22 cellular contexts compared by ENCODE assay signal in genomic region chr10:26043469-26043868, GRCh38.
"Had no signal": no experiment of that assay in that cellular context is flagged by ENCODE, and none has a peak within 500 bp of the region (broad histone marks: within the 10 kb centered on the region; RNA-seq: fewer than 3 reads in every experiment).

No MANE protein-coding gene starts in this region.

- DNase-seq: activated B cell treated with CpG ODN at 0.5 μM for 24 hours; activated CD4-positive, alpha-beta T cell treated with anti-CD3 and anti-CD28 coated beads for 1 hour; activated CD4-positive, alpha-beta T cell treated with anti-CD3 and anti-CD28 coated beads, Interleukin-2, amount 10 ng/mL, durations not matched to agents 24 days and 14 days; activated CD4-positive, alpha-beta T cell treated with anti-CD3 and anti-CD28 coated beads, Interleukin-2, amount 50 U/mL, for 48 hours; activated CD8-positive, alpha-beta memory T cell treated with anti-CD3 and anti-CD28 coated beads, Interleukin-2, amount 10 ng/mL, durations not matched to agents 7 days and 5 days; activated gamma-delta T cell; activated naive CD4-positive, alpha-beta T cell treated with anti-CD3 and anti-CD28 coated beads for 36 hours; activated T-cell treated with anti-CD3 and anti-CD28 coated beads, Interleukin-2, amount 50 U/mL, for 48 hours; caudate nucleus; KBM-7; NCI-H1048; NCI-H1930; NCI-H2171; NCI-H526 treated with DMSO at 0.1 percent for 48 hours; NCI-H82; T-cell; T-helper 2 cell; T1000 had no signal

- H3K36me3 ChIP-seq: breast epithelium had no signal

- H3K9me3 ChIP-seq: breast epithelium had no signal

- ATAC-seq: activated CD8-positive, alpha-beta memory T cell treated with anti-CD3 and anti-CD28 coated beads, Interleukin-2, amount 10 ng/mL, durations not matched to agents 7 days and 5 days; activated T-helper 17 cell treated with anti-CD3 and anti-CD28 coated beads, Interleukin-2, amount 50 U/mL, for 72 hours; T-cell had no signal

- H3K4me3 Mint-ChIP-seq: activated B cell treated with CpG ODN at 0.5 μM for 24 hours; activated CD4-positive, alpha-beta T cell treated with anti-CD3 and anti-CD28 coated beads, Interleukin-2, amount 10 ng/mL, durations not matched to agents 24 days and 14 days; activated CD8-positive, alpha-beta memory T cell treated with anti-CD3 and anti-CD28 coated beads, Interleukin-2, amount 10 ng/mL, durations not matched to agents 7 days and 5 days; activated naive CD4-positive, alpha-beta T cell treated with anti-CD3 and anti-CD28 coated beads for 36 hours; activated naive CD8-positive, alpha-beta T cell; activated T-helper 17 cell treated with anti-CD3 and anti-CD28 coated beads, Interleukin-2, amount 50 U/mL, for 72 hours; T-cell had no signal

- H3K27me3 ChIP-seq: breast epithelium had no signal

- H3K4me1 ChIP-seq: breast epithelium had no signal

- H3K4me3 ChIP-seq: breast epithelium, SK-N-MC had no signal

- H3K27ac Mint-ChIP-seq: activated B cell treated with CpG ODN at 0.5 μM for 24 hours; activated CD4-positive, alpha-beta T cell treated with anti-CD3 and anti-CD28 coated beads, Interleukin-2, amount 10 ng/mL, durations not matched to agents 24 days and 14 days; activated CD8-positive, alpha-beta memory T cell treated with anti-CD3 and anti-CD28 coated beads, Interleukin-2, amount 10 ng/mL, durations not matched to agents 7 days and 5 days; activated naive CD4-positive, alpha-beta T cell treated with anti-CD3 and anti-CD28 coated beads for 36 hours; activated naive CD8-positive, alpha-beta T cell; activated T-helper 17 cell treated with anti-CD3 and anti-CD28 coated beads, Interleukin-2, amount 50 U/mL, for 72 hours; T-cell had no signal

- H3K27me3 Mint-ChIP-seq: activated B cell treated with CpG ODN at 0.5 μM for 24 hours; activated CD4-positive, alpha-beta T cell treated with anti-CD3 and anti-CD28 coated beads, Interleukin-2, amount 10 ng/mL, durations not matched to agents 24 days and 14 days; activated CD8-positive, alpha-beta memory T cell treated with anti-CD3 and anti-CD28 coated beads, Interleukin-2, amount 10 ng/mL, durations not matched to agents 7 days and 5 days; T-cell had no signal

- H3K4me1 Mint-ChIP-seq: activated B cell treated with CpG ODN at 0.5 μM for 24 hours; activated CD4-positive, alpha-beta T cell treated with anti-CD3 and anti-CD28 coated beads, Interleukin-2, amount 10 ng/mL, durations not matched to agents 24 days and 14 days; activated CD8-positive, alpha-beta memory T cell treated with anti-CD3 and anti-CD28 coated beads, Interleukin-2, amount 10 ng/mL, durations not matched to agents 7 days and 5 days; activated T-helper 17 cell treated with anti-CD3 and anti-CD28 coated beads, Interleukin-2, amount 50 U/mL, for 72 hours; T-cell had no signal

- H3K27ac ChIP-seq: breast epithelium, SK-N-MC had no signal

- H3K36me3 Mint-ChIP-seq: activated CD8-positive, alpha-beta memory T cell treated with anti-CD3 and anti-CD28 coated beads, Interleukin-2, amount 10 ng/mL, durations not matched to agents 7 days and 5 days; activated naive CD8-positive, alpha-beta T cell; T-cell had no signal
